Comparison of ENCODE assay signal across 8 cellular contexts in the genomic region with DNA sequence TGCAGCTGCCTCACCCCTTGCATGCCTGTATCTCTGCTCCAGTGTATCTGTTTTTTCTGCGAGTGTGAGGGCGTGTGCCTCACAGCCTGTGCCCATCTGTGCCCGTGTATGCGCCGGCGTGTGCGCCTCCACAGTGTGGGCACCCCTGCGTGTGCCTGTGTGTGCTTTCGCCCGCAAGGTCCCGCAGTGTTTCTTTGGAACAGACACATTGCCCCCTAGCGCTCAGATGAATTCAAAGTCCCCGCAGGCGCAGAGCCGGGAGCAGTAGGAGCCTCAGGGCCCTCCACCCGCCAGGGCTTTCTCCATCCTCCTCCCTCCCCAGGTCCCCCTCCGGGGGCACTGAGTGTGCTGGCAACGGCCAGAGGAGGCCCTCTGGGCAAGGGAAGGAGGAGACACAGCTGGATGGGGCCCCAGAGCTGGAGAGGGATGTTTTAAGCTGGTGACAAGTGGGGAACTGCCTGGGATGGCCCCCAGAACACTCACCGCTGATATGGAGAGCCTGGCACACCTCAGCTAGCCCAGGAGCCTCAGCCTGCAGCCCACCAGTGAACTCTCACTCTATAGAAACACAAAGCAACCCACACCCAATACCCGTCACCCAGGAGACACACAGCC. TPM values are rescaled to one million over a fixed set of nuclear protein-coding genes. Genes with fewer than 3 reads are reported as not detected.
A peak's percentile ranks its signal among the peaks of the same experiment; 100 is the strongest.
DNase-seq lines count a peak whose midpoint lies in the region; ATAC-seq and TF ChIP-seq lines count a peak whose summit lies in the region.

No MANE protein-coding gene starts in this region.

- no peaks in the 10 kb centered on the region for H3K36me3 Mint-ChIP-seq in activated B cell treated with CpG ODN at 0.5 μM for 24 hours (ENCODE audit: low read depth)

- intact Hi-C loops in activated B cell treated with CpG ODN at 0.5 μM for 24 hours (cut with micrococcal nuclease), result loop anchor here (5.0 kb wide), 2 partner anchors 1047 to 1322 kb away; a partner anchor contains a TSS
- intact Hi-C loops in right lobe of liver (cut with DNase I), result loop anchor here (5.0 to 10.0 kb wide), 3 partner anchors 200 to 397 kb away; no protein-coding TSS in a partner anchor

- TF ChIP-seq CTCF in activated B cell treated with CpG ODN at 0.5 μM for 24 hours (IDR thresholded peaks at IDR 0.05) (no peak), right lobe of liver (IDR thresholded peaks at IDR 0.05) (peak; percentile 64 to 76 (median 72))

- POLR2A ChIA-PET in activated B cell treated with CpG ODN at 0.5 μM for 24 hours (lab: Charles Lee), result no interaction called here

- H3K27ac Mint-ChIP-seq in activated B cell treated with CpG ODN at 0.5 μM for 24 hours, result no peak overlapping the region

- TF ChIP-seq POLR2A in right lobe of liver (IDR thresholded peaks at IDR 0.05), result no peak

- H3K9me3 ChIP-seq in right lobe of liver, result no peaks in the 10 kb centered on the region

- peaks cover 0 to 14% (median 5%) of the 10 kb centered on the region in 4 donors for H3K4me1 ChIP-seq in right lobe of liver

- DNase-seq in NCI-H510A treated with DMSO at 0.1 percent for 48 hours (lab: John Stamatoyannopoulos, UW) (peak; percentile 27), NCI-H510A (lab: John Stamatoyannopoulos, UW) (no peak), NCI-H128 (lab: John Stamatoyannopoulos, UW; ENCODE audit: unreplicated experiment) (peak; percentile 24), activated B cell treated with CpG ODN at 0.5 μM for 24 hours (no peak), cerebellum (ENCODE audit: low spot score) (peak; percentile 19), right lobe of liver (peak; percentile 60 to 69 (median 69))
- peak; percentile 8 for DNase-seq in stimulated activated CD8-positive, alpha-beta memory T cell treated with anti-CD3 and anti-CD28 coated beads, Interleukin-15, amount 100 ng/mL, for 24 hours (ENCODE audit: low read depth)

- H3K27ac ChIP-seq in right lobe of liver, result no peak overlapping the region

- peaks cover 39% of the 10 kb centered on the region for H3K27me3 Mint-ChIP-seq in activated B cell treated with CpG ODN at 0.5 μM for 24 hours

- CTCF ChIA-PET in activated B cell treated with CpG ODN at 0.5 μM for 24 hours (lab: Charles Lee), result no interaction called here

- no peaks in the 10 kb centered on the region for H3K36me3 ChIP-seq in right lobe of liver

- peaks cover 0 to 1% of the 10 kb centered on the region in 2 donors for H3K27me3 ChIP-seq in right lobe of liver

- no peak overlapping the region for H3K4me3 ChIP-seq in right lobe of liver

- peaks cover 12% of the 10 kb centered on the region for H3K4me1 Mint-ChIP-seq in activated B cell treated with CpG ODN at 0.5 μM for 24 hours

- no peaks in the 10 kb centered on the region for H3K9me3 Mint-ChIP-seq in activated B cell treated with CpG ODN at 0.5 μM for 24 hours

- ATAC-seq in activated B cell treated with CpG ODN at 0.5 μM for 24 hours (ENCODE audit: low read depth) (no peak), right lobe of liver (peak; percentile 62 to 67 (median 66)), HG02884 (IDR thresholded peaks at IDR 0.05; ENCODE audit: unreplicated experiment) (no peak)

- WGBS in right lobe of liver (ENCODE audit: insufficient coverage, low coverage, low lambda C conversion rate, missing lambda C conversion rate), result 19% methylated on average over 8 of the region's 20 CpGs

- peak overlapping the region; percentile 53 for H3K4me3 Mint-ChIP-seq in activated B cell treated with CpG ODN at 0.5 μM for 24 hours

RNA-seq across cellular contexts. Expression of a gene that starts 3.2 kb away (rescaled TPM):
- 0.07 TPM in 1 of 2 replicates, not detected in the other for total RNA-seq in activated B cell treated with CpG ODN at 0.5 μM for 24 hours
- total RNA-seq in cerebellum, result 13.7 TPM
- under 1 TPM; 0.10 to 0.77 (median 0.46) TPM for total RNA-seq in right lobe of liver

Comparison
In these comparisons a context has a peak if more than half of its experiments do, and no peak if none do; other contexts are left out.
1. DNase-seq: peak in NCI-H510A treated with DMSO at 0.1 percent for 48 hours (single experiment), NCI-H128 (single experiment), cerebellum (single experiment), right lobe of liver (3 of 3) and stimulated activated CD8-positive, alpha-beta memory T cell treated with anti-CD3 and anti-CD28 coated beads, Interleukin-15, amount 100 ng/mL, for 24 hours (single experiment); none in NCI-H510A (single experiment) and activated B cell treated with CpG ODN at 0.5 μM for 24 hours (single experiment).
2. ATAC-seq: peak in right lobe of liver (4 of 4); none in activated B cell treated with CpG ODN at 0.5 μM for 24 hours (single experiment) and HG02884 (single experiment).